ENCODE assay signal across 1 cellular context in genomic region chr11:9158898-9159391, GRCh38.
A peak's percentile ranks its signal among the peaks of the same experiment; 100 is the strongest.
TF ChIP-seq lines count a peak whose summit lies in the region.

No MANE protein-coding gene starts in this region.

TF ChIP-seq in K562, 482 proteins besides CTCF, POLR2A, EP300 and RAD21 (continued from another document):
- TF ChIP-seq ZNF263 (CRISPR knock-in tag; IDR thresholded peaks at IDR 0.05; ENCODE audit: borderline replicate concordance), result no peak
- no peak for TF ChIP-seq UBTF (IDR thresholded peaks at IDR 0.05; ENCODE audit: borderline replicate concordance in 1 of 2, low read depth in 2 of 2, low read length in 2 of 2)
- TF ChIP-seq FOSL1 (tag; conservative IDR thresholded peaks at IDR 0.05), result peak; percentile 90
- TF ChIP-seq PHB2 (IDR thresholded peaks at IDR 0.05; ENCODE audit: low read depth), result no peak
- TF ChIP-seq ZC3H11A (IDR thresholded peaks at IDR 0.05; ENCODE audit: low read depth, low read length), result no peak
- no peak for TF ChIP-seq HNRNPUL1 (IDR thresholded peaks at IDR 0.05; ENCODE audit: low read length)
- TF ChIP-seq PRDM10 (IDR thresholded peaks at IDR 0.05; ENCODE audit: partially characterized antibody), result no peak
- TF ChIP-seq CEBPB (tag; IDR thresholded peaks at IDR 0.05), result peak; percentile 77
- TF ChIP-seq MAZ (CRISPR knock-in tag; conservative IDR thresholded peaks at IDR 0.05 in 1 of 2, IDR thresholded peaks at IDR 0.05 in 1 of 2), result no peak
- no peak for TF ChIP-seq HNRNPH1 (optimal IDR thresholded peaks at IDR 0.05; ENCODE audit: low read depth, low read length)
- TF ChIP-seq ZNF133 (CRISPR knock-in tag; IDR thresholded peaks at IDR 0.05), result no peak
- no peak for TF ChIP-seq ELK1 (CRISPR knock-in tag; IDR thresholded peaks at IDR 0.05)
- no peak for TF ChIP-seq ZFPM2 (CRISPR knock-in tag; IDR thresholded peaks at IDR 0.05)
- TF ChIP-seq ZNF280B (CRISPR knock-in tag; IDR thresholded peaks at IDR 0.05), result no peak
- no peak for TF ChIP-seq ZNF583 (CRISPR knock-in tag; IDR thresholded peaks at IDR 0.05)
- TF ChIP-seq BDP1 (IDR thresholded peaks at IDR 0.05; ENCODE audit: insufficient read depth, insufficient read length), result no peak
- no peak for TF ChIP-seq ADNP (tag; IDR thresholded peaks at IDR 0.05)
TF ChIP-seq in K562: peak in this region for 6.
